ENCODE assay signal across 1 cellular context in the genomic region with DNA sequence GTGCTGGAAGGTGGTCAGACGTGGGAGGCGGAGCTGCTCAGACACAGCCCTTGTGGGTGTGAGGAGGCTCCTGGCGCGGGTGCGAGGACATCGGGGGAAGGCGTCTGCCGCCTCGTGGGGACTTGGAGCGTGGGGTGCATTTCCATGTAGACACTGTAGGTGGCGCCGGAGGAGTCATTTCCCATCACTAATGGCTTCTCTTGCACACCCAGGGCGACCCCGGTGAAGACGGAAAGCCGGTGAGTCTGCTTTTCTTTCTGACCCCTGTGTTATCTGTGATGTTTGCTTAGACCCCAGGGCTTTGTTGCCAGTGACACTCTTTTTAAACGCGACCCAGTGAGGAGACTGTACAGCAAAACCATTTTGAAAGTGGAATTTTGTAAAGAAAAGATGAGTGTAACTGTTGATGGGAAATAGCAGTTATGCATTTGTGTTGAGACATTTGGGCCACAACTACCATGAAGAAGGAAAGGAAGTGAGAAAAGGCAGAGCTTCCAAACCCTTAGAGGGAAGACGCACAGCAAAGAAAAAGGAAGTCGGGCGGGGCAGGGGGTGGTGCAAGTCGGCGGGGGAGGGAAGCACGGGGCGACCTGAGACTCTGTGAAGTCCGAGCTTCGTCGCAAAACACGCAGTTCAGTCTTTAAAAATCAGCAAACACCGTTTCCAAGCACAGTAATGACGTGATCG.
TF ChIP-seq lines count a peak whose summit lies in the region.

No MANE protein-coding gene starts in this region.

TF ChIP-seq in HepG2, 621 proteins besides CTCF, POLR2A, EP300 and RAD21 (continued from another document):
- TF ChIP-seq, protein P1, sequence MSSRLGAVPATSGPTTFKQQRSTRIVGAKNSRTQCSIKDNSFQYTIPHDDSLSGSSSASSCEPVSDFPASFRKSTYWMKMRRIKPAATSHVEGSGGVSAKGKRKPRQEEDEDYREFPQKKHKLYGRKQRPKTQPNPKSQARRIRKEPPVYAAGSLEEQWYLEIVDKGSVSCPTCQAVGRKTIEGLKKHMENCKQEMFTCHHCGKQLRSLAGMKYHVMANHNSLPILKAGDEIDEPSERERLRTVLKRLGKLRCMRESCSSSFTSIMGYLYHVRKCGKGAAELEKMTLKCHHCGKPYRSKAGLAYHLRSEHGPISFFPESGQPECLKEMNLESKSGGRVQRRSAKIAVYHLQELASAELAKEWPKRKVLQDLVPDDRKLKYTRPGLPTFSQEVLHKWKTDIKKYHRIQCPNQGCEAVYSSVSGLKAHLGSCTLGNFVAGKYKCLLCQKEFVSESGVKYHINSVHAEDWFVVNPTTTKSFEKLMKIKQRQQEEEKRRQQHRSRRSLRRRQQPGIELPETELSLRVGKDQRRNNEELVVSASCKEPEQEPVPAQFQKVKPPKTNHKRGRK (CRISPR knock-in tag; IDR thresholded peaks at IDR 0.05): no peak
- TF ChIP-seq PHF20 (CRISPR knock-in tag; IDR thresholded peaks at IDR 0.05) (no peak), ZSCAN20 (CRISPR knock-in tag; IDR thresholded peaks at IDR 0.05; ENCODE audit: borderline replicate concordance) (no peak), SAFB2 (CRISPR knock-in tag; IDR thresholded peaks at IDR 0.05; ENCODE audit: borderline replicate concordance, low read depth) (no peak), ZNF121 (CRISPR knock-in tag; IDR thresholded peaks at IDR 0.05) (no peak), NR0B2 (CRISPR knock-in tag; IDR thresholded peaks at IDR 0.05) (no peak), AGO1 (IDR thresholded peaks at IDR 0.05; ENCODE audit: low read depth, low read length, poor library complexity, severe bottlenecking) (no peak), SMC3 (IDR thresholded peaks at IDR 0.05; ENCODE audit: low read length) (peak; percentile 42), ZNF543 (CRISPR knock-in tag; IDR thresholded peaks at IDR 0.05) (no peak), EZH2 (conservative IDR thresholded peaks at IDR 0.05; ENCODE audit: low read depth, low read length) (no peak), POLR2G (IDR thresholded peaks at IDR 0.05; ENCODE audit: low read depth, low read length) (0 out of 2 replicates have a peak, but pooled peaks have one; percentile 24), SRSF4 (IDR thresholded peaks at IDR 0.05; ENCODE audit: low read depth, low read length, poor library complexity, severe bottlenecking) (no peak), KMT2A (CRISPR knock-in tag; IDR thresholded peaks at IDR 0.05) (no peak), ZNF24 (IDR thresholded peaks at IDR 0.05) (no peak), ZNF382 (CRISPR knock-in tag; IDR thresholded peaks at IDR 0.05; ENCODE audit: borderline replicate concordance) (no peak), ZNF724P (CRISPR knock-in tag; IDR thresholded peaks at IDR 0.05; ENCODE audit: borderline replicate concordance) (no peak), ZNF670 (CRISPR knock-in tag; IDR thresholded peaks at IDR 0.05; ENCODE audit: borderline replicate concordance) (no peak), ZNF777 (CRISPR knock-in tag; IDR thresholded peaks at IDR 0.05) (no peak), STAG1 (CRISPR knock-in tag; IDR thresholded peaks at IDR 0.05) (peak; percentile 68), ZNF569 (CRISPR knock-in tag; IDR thresholded peaks at IDR 0.05; ENCODE audit: borderline replicate concordance) (no peak), KDM5B (CRISPR knock-in tag; IDR thresholded peaks at IDR 0.05; ENCODE audit: borderline replicate concordance) (no peak), ELF3 (CRISPR knock-in tag; IDR thresholded peaks at IDR 0.05) (no peak), RBFOX2 (IDR thresholded peaks at IDR 0.05; ENCODE audit: low read depth, low read length) (0 out of 2 replicates have a peak, but pooled peaks have one; percentile 26), ELF1 (CRISPR knock-in tag; IDR thresholded peaks at IDR 0.05) (no peak), ISL2 (CRISPR knock-in tag; IDR thresholded peaks at IDR 0.05) (no peak), HHEX (CRISPR knock-in tag; IDR thresholded peaks at IDR 0.05) (no peak), ISX (CRISPR knock-in tag; conservative IDR thresholded peaks at IDR 0.05) (no peak), ZFP82 (CRISPR knock-in tag; IDR thresholded peaks at IDR 0.05; ENCODE audit: borderline replicate concordance) (no peak), ZNF589 (CRISPR knock-in tag; conservative IDR thresholded peaks at IDR 0.05) (no peak), MBD4 (IDR thresholded peaks at IDR 0.05; ENCODE audit: borderline replicate concordance, low read length) (no peak), PRPF4 (IDR thresholded peaks at IDR 0.05; ENCODE audit: low read depth, low read length, poor library complexity, severe bottlenecking) (peak; percentile 30), PLSCR1 (CRISPR knock-in tag; IDR thresholded peaks at IDR 0.05; ENCODE audit: borderline replicate concordance) (no peak), ZNF260 (CRISPR knock-in tag; IDR thresholded peaks at IDR 0.05; ENCODE audit: borderline replicate concordance, low read depth) (no peak), REST (IDR thresholded peaks at IDR 0.05; ENCODE audit: borderline replicate concordance in 1 of 2, low read depth in 1 of 2, low read length in 2 of 2) (no peak), ATM (IDR thresholded peaks at IDR 0.05; ENCODE audit: borderline replicate concordance) (no peak), ZNF720 (CRISPR knock-in tag; IDR thresholded peaks at IDR 0.05) (no peak), ZNF362 (CRISPR knock-in tag; IDR thresholded peaks at IDR 0.05; ENCODE audit: borderline replicate concordance) (no peak), ZNF12 (CRISPR knock-in tag; IDR thresholded peaks at IDR 0.05) (no peak), ZSCAN22 (CRISPR knock-in tag; IDR thresholded peaks at IDR 0.05) (no peak), HNF4A (CRISPR knock-in tag; IDR thresholded peaks at IDR 0.05) (no peak), KLF6 (CRISPR knock-in tag; IDR thresholded peaks at IDR 0.05) (no peak), ATRX (CRISPR knock-in tag; IDR thresholded peaks at IDR 0.05; ENCODE audit: borderline replicate concordance) (no peak), ZNF788 (CRISPR knock-in tag; IDR thresholded peaks at IDR 0.05; ENCODE audit: borderline replicate concordance) (no peak), RARA (CRISPR knock-in tag; IDR thresholded peaks at IDR 0.05) (peak; percentile 16; the same call in 1 of the 2 replicates), MTF1 (CRISPR knock-in tag; IDR thresholded peaks at IDR 0.05) (no peak), ZNF687 (CRISPR knock-in tag; IDR thresholded peaks at IDR 0.05) (peak; percentile 69), MEF2D (CRISPR knock-in tag; IDR thresholded peaks at IDR 0.05) (no peak), FOXA3 (CRISPR knock-in tag; IDR thresholded peaks at IDR 0.05) (no peak), ZNF558 (CRISPR knock-in tag; IDR thresholded peaks at IDR 0.05; ENCODE audit: borderline replicate concordance) (no peak)
- TF ChIP-seq, protein P2, sequence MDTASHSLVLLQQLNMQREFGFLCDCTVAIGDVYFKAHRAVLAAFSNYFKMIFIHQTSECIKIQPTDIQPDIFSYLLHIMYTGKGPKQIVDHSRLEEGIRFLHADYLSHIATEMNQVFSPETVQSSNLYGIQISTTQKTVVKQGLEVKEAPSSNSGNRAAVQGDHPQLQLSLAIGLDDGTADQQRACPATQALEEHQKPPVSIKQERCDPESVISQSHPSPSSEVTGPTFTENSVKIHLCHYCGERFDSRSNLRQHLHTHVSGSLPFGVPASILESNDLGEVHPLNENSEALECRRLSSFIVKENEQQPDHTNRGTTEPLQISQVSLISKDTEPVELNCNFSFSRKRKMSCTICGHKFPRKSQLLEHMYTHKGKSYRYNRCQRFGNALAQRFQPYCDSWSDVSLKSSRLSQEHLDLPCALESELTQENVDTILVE (CRISPR knock-in tag; IDR thresholded peaks at IDR 0.05): no peak
- TF ChIP-seq, protein P3, sequence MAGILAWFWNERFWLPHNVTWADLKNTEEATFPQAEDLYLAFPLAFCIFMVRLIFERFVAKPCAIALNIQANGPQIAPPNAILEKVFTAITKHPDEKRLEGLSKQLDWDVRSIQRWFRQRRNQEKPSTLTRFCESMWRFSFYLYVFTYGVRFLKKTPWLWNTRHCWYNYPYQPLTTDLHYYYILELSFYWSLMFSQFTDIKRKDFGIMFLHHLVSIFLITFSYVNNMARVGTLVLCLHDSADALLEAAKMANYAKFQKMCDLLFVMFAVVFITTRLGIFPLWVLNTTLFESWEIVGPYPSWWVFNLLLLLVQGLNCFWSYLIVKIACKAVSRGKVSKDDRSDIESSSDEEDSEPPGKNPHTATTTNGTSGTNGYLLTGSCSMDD (CRISPR knock-in tag; IDR thresholded peaks at IDR 0.05): no peak
